8 cellular contexts compared by ENCODE assay signal in the genomic region with DNA sequence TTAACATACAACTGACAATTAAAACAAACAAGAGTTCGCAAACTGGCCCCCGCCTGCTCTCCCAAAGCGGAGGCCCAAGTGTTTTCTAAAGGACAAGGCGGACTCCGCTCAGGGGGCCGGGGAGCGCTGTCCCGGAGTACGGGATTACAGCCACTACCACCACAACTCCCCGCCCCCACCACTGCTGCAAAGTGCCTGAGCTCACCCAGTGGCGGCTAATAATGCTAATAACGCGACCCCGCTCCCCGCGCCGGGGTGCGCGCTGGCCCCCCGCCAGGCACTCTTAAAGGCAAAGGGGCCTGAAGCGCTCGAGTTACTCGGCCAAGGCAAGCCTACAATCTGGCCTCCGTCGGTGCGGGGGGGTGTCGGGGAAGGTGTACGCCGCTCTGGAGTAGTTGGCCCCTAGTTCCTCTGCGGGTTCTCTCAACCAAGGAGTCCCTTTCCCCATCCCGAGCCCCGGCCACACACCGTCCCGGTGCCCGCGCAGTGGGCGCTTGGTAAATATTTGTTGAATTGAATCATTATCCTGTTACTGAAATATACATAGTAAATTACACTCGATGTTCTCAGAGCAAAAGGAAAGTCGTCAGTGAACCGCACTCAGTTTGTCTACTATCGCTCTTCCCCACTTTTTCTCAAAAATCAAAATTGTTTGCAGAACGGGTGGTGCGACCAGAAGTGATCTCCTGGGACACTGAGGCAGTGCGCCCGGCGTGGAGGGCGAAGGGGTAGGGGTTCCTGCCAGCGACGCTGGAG. TPM values are rescaled to one million over a fixed set of nuclear protein-coding genes. Genes with fewer than 3 reads are reported as not detected.
DNase-seq lines count a peak whose midpoint lies in the region; ATAC-seq and TF ChIP-seq lines count a peak whose summit lies in the region.

No MANE protein-coding gene starts in this region.

- DNase-seq in CD8-positive, alpha-beta T cell = no peak
- peak; percentile 58 for DNase-seq in MCF 10A (ENCODE audit: unreplicated experiment)
- DNase-seq in kidney tubule cell (ENCODE audit: low spot score) = peak; percentile 53
- DNase-seq in suprapubic skin (ENCODE audit: low spot score in 2 of 2) = peak in 1 of 2 donors; percentile 58
- no peak for DNase-seq in NCI-H2081 (lab: John Stamatoyannopoulos, UW)

- H3F3A ChIP-seq in Loucy (ENCODE audit: low read depth) = no peaks in the 10 kb centered on the region

- intact Hi-C loops in CD8-positive, alpha-beta T cell (cut with DNase I, micrococcal nuclease) = no loop called here
- intact Hi-C loops in MCF 10A (cut with micrococcal nuclease) = loop anchor here (2.0 to 10.0 kb wide), 7 partner anchors 136 to 629 kb away; no protein-coding TSS in a partner anchor

- H3K4me3 ChIP-seq in CD8-positive, alpha-beta T cell (ENCODE audit: low read depth, low read length) = no peak overlapping the region
- peak overlapping the region; percentile 78 for H3K4me3 ChIP-seq in Loucy (ENCODE audit: low read length, poor library complexity, severe bottlenecking)
- H3K4me3 ChIP-seq in suprapubic skin = peak overlapping the region; percentile 88

- no peaks in the 10 kb centered on the region for H4K20me1 ChIP-seq in Loucy (ENCODE audit: insufficient read depth, low read length, poor library complexity, severe bottlenecking)

- no peak overlapping the region for H3K27ac ChIP-seq in CD8-positive, alpha-beta T cell (ENCODE audit: low read depth, low read length)
- peak overlapping the region; percentile 42 for H3K27ac ChIP-seq in suprapubic skin

- peak overlapping the region; percentile 62 for H3K4me3 Mint-ChIP-seq in CD8-positive, alpha-beta T cell
- peak overlapping the region; percentile 97 for H3K4me3 Mint-ChIP-seq in MCF 10A (ENCODE audit: unreplicated experiment)

- H3K36me3 ChIP-seq in CD8-positive, alpha-beta T cell (ENCODE audit: insufficient read depth, low read length) = no peaks in the 10 kb centered on the region
- H3K36me3 ChIP-seq in Loucy (ENCODE audit: insufficient read depth, low read length) = no peaks in the 10 kb centered on the region
- no peaks in the 10 kb centered on the region for H3K36me3 ChIP-seq in suprapubic skin

- WGBS in suprapubic skin = 3% methylated on average over 26 of the region's 49 CpGs

- H3K4me1 ChIP-seq in CD8-positive, alpha-beta T cell (ENCODE audit: insufficient read depth, low read length) = no peaks in the 10 kb centered on the region
- H3K4me1 ChIP-seq in Loucy (ENCODE audit: insufficient read depth, low read length, poor library complexity, severe bottlenecking) (peaks cover 25% of the 10 kb centered on the region), suprapubic skin (peaks cover 74% of the 10 kb centered on the region)

- no peaks in the 10 kb centered on the region for H3K36me3 Mint-ChIP-seq in CD8-positive, alpha-beta T cell
- peaks cover 5% of the 10 kb centered on the region for H3K36me3 Mint-ChIP-seq in MCF 10A (ENCODE audit: insufficient read depth, unreplicated experiment)

- H3K9me3 ChIP-seq in CD8-positive, alpha-beta T cell (ENCODE audit: low read length) = no peaks in the 10 kb centered on the region
- H3K9me3 ChIP-seq in Loucy (ENCODE audit: insufficient read depth, low read depth, low read length) (no peaks in the 10 kb centered on the region), suprapubic skin (no peaks in the 10 kb centered on the region)

- peaks cover 7% of the 10 kb centered on the region for H3K27me3 ChIP-seq in CD8-positive, alpha-beta T cell (ENCODE audit: insufficient read depth, low read length)
- H3K27me3 ChIP-seq in Loucy (ENCODE audit: insufficient read depth, low read length, poor library complexity, severe bottlenecking) (peaks cover 16% of the 10 kb centered on the region), suprapubic skin (peaks cover 54% of the 10 kb centered on the region)

- CTCF ChIA-PET in CD8-positive, alpha-beta T cell (lab: Charles Lee) = no interaction called here
- CTCF ChIA-PET in MCF 10A (lab: Yijun Ruan, JAX) = interaction anchor here (0.6 to 2.8 kb wide), 14 partner anchors 9 to 1440 kb away, joined by 3 to 28 read pairs (median 4); no protein-coding TSS in a partner anchor

- ATAC-seq in CD8-positive, alpha-beta T cell = no peak
- ATAC-seq in GM18517 (IDR thresholded peaks at IDR 0.05; ENCODE audit: unreplicated experiment) (no peak), HG02678 (IDR thresholded peaks at IDR 0.05; ENCODE audit: unreplicated experiment) (no peak)

- no peak for TF ChIP-seq CTCF in CD8-positive, alpha-beta T cell (IDR thresholded peaks at IDR 0.05)
- TF ChIP-seq CTCF in Loucy (conservative IDR thresholded peaks at IDR 0.05; ENCODE audit: low read length) (no peak), MCF 10A (IDR thresholded peaks at IDR 0.05; ENCODE audit: unreplicated experiment) (no peak), suprapubic skin (IDR thresholded peaks at IDR 0.05) (no peak)

- TF ChIP-seq EP300 in suprapubic skin (IDR thresholded peaks at IDR 0.05) = no peak

- H3K9me2 ChIP-seq in Loucy (replicated peaks; ENCODE audit: low read depth, low read length) = no peaks in the 10 kb centered on the region

- H2AFZ ChIP-seq in Loucy (ENCODE audit: low read length) = no peak overlapping the region

- TSS peak; percentile 44 for BruUV-seq in MCF 10A (replicated peaks; lab: Mats Ljungman, UMichigan)

- no peaks in the 10 kb centered on the region for H3K9me3 Mint-ChIP-seq in CD8-positive, alpha-beta T cell
- no peaks in the 10 kb centered on the region for H3K9me3 Mint-ChIP-seq in MCF 10A (ENCODE audit: unreplicated experiment)

- peaks cover 67% of the 10 kb centered on the region for H3K79me2 ChIP-seq in Loucy (ENCODE audit: insufficient read depth, low read length)

- H3K27me3 Mint-ChIP-seq in CD8-positive, alpha-beta T cell (ENCODE audit: low read depth) = peaks cover 65% of the 10 kb centered on the region
- no peaks in the 10 kb centered on the region for H3K27me3 Mint-ChIP-seq in MCF 10A (ENCODE audit: insufficient read depth, unreplicated experiment)

- peak overlapping the region; percentile 69 for H3K9ac ChIP-seq in Loucy (ENCODE audit: low read depth, low read length, poor library complexity, severe bottlenecking)

- no peak overlapping the region for H3K27ac Mint-ChIP-seq in CD8-positive, alpha-beta T cell
- peak overlapping the region; percentile 79 for H3K27ac Mint-ChIP-seq in MCF 10A (ENCODE audit: low read depth, unreplicated experiment)

- no peak for TF ChIP-seq POLR2A in suprapubic skin (IDR thresholded peaks at IDR 0.05)

- peaks cover 20% of the 10 kb centered on the region for H3K4me1 Mint-ChIP-seq in CD8-positive, alpha-beta T cell (ENCODE audit: low read depth)
- H3K4me1 Mint-ChIP-seq in MCF 10A (ENCODE audit: insufficient read depth, unreplicated experiment) = peaks cover 25% of the 10 kb centered on the region

- H3K4me2 ChIP-seq in Loucy (ENCODE audit: low read depth, low read length, poor library complexity, severe bottlenecking) = peak overlapping the region; percentile 66

- POLR2A ChIA-PET in CD8-positive, alpha-beta T cell (lab: Charles Lee) = no interaction called here
- POLR2A ChIA-PET in MCF 10A (lab: Yijun Ruan, JAX) = interaction anchor here (0.6 to 2.2 kb wide), 11 partner anchors 9 to 765 kb away, joined by 3 to 11 read pairs (median 4); no protein-coding TSS in a partner anchor

RNA-seq across cellular contexts. Expression of a gene that starts 0.8 kb away (rescaled TPM):
- total RNA-seq in CD8-positive, alpha-beta T cell = under 1 TPM in 1 of 2 experiments, not detected in 1; 0.36 TPM
- 9.5 and 14.5 TPM in 2 replicates for total RNA-seq in MCF 10A (2022)
- 10 to 100 TPM in 1 of 4 donors, 1 to 10 TPM in 3; 8.9 to 13.9 (median 9.3) TPM for total RNA-seq in suprapubic skin

Comparison
In these comparisons a context has a peak if more than half of its experiments do, and no peak if none do; other contexts are left out.
1. DNase-seq: peak in MCF 10A (single experiment) and kidney tubule cell (single experiment); none in CD8-positive, alpha-beta T cell (0 of 7) and NCI-H2081 (0 of 2).